ENCODE assay signal across 23 cellular contexts in the genomic region with DNA sequence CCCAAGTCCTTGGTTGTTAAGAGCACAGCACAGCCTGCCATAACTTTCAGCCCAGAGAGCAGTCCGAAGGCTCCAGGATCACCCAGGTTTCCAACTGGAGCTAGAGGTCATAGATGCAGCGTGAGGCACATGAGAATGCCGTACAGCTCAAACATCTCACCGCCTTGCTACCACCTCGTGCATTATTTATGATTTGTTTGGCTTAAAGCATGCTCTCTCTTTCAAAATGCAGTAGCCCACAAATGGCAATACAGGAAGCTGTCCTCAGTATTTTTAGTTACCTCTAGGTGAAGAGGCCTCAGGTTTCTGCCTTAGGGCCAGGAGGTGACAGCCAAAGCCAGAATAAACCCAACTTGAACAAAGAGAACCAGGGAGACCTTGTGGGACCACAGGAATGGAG. TPM values are rescaled to one million over a fixed set of nuclear protein-coding genes. Genes with fewer than 3 reads are reported as not detected.
"Had no signal": no experiment of that assay in that cellular context is flagged by ENCODE, and none has a peak within 500 bp of the region (broad histone marks: within the 10 kb centered on the region; RNA-seq: fewer than 3 reads in every experiment).

No MANE protein-coding gene starts in this region.

- H3K27me3 ChIP-seq: SJCRH30 had no signal

- H3K36me3 ChIP-seq: SJCRH30 had no signal

- H3K4me1 ChIP-seq: SJCRH30 had no signal

- H3K9me3 ChIP-seq: SJCRH30 had no signal

- H3K4me2 ChIP-seq: KMS-11 had no signal

- H3K4me3 ChIP-seq: K562, SJCRH30 had no signal

- H3K4me3 Mint-ChIP-seq: IgD-negative memory B cell, T-helper 17 cell had no signal

- H3K36me3 Mint-ChIP-seq: IgD-negative memory B cell had no signal

- H3K9me3 Mint-ChIP-seq: IgD-negative memory B cell had no signal

- H3K9ac ChIP-seq: KMS-11 had no signal

- ATAC-seq: T-helper 17 cell had no signal

- H3K27ac ChIP-seq: HL-60, KMS-11, RWPE1, SJCRH30 had no signal

- DNase-seq: MV-4-11, NCI-H1092, NCI-H1105 treated with DMSO at 0.1 percent for 48 hours, NCI-H1417 treated with DMSO at 0.1 percent for 48 hours, NCI-H146, NCI-H1694 treated with DMSO at 0.1 percent for 48 hours, NCI-H1930, NCI-H2107, NCI-H2227 treated with DMSO at 0.1 percent for 48 hours, NCI-H524, NCI-H69, NCI-H774, PC-3, SHP77, SJCRH30, T-helper 1 cell, T-helper 17 cell had no signal

- H3K27ac Mint-ChIP-seq: IgD-negative memory B cell, T-helper 17 cell had no signal

RNA-seq across cellular contexts. Expression of a gene that starts 14.4 kb away (rescaled TPM):
- total RNA-seq: M059J, T-helper 17 cell had no signal
- polyA plus RNA-seq: IgD-negative memory B cell had no signal
